In the genomic region with DNA sequence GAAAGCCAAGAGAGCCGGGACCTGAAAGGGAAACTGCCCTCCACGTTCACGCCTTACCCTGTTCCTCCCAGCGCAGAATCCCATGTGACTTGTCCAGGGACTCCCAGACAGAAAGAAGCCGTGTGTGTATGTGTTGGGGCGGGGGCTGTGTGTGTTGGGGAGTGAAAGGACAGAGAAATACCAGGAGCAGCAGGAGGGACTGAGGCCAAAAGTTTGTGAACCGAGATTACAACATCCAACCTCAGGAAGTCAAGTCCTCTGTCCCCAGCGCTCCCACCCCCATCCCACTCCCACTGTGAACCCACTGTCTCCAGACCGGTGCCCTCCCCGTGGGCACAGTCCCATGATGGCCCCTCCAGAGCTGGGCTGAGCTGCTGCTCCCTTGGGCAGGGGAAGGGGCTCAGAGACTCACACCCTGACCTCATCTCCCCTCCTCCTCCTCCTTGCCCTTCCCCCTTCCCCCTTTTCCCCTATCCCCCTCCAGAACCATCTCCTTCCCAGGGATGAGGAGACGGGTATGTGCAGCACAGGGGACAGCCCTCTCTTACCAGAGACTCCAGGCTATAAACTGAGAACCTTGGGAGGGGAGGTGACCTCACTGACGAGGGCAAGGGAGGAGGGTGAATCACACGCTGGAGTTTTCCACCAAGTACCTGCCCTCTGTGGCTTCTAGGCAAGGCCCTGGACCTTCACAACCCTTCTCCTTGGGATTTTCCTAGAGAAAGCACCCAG, we compare ENCODE assay signal across 14 cellular contexts. TPM values are rescaled to one million over a fixed set of nuclear protein-coding genes. Genes with fewer than 3 reads are reported as not detected.
DNase-seq lines count a peak whose midpoint lies in the region; ATAC-seq and TF ChIP-seq lines count a peak whose summit lies in the region.
"Had no signal": no experiment of that assay in that cellular context is flagged by ENCODE, and none has a peak within 500 bp of the region (broad histone marks: within the 10 kb centered on the region; RNA-seq: fewer than 3 reads in every experiment).

A gene (minus strand): TSS at position 153 of the 732 bp plus-strand sequence. CDS start 4,171 bp downstream, outside the sequence.

- H3K4me1 ChIP-seq in right atrium auricular region: peaks cover 0 to 12% of the 10 kb centered on the region in 2 donors
- peaks cover 3% of the 10 kb centered on the region for H3K4me1 ChIP-seq in mesendoderm (ENCODE audit: control insufficient read depth, low read depth, low read length)
- H3K4me1 ChIP-seq in upper lobe of right lung: peaks cover 10% of the 10 kb centered on the region

- no peak within 1 kb of the TSS for H3K4me3 ChIP-seq in right atrium auricular region
- H3K4me3 ChIP-seq in mesendoderm (ENCODE audit: low read length): no peak within 1 kb of the TSS
- peak within 1 kb of the TSS; percentile 30 for H3K4me3 ChIP-seq in upper lobe of right lung
- H3K4me3 ChIP-seq: lung, tibial artery had no signal

- intact Hi-C loops in Right ventricle myocardium superior (cut with DNase I) (no loop called here), upper lobe of right lung (cut with DNase I) (no loop called here)

- ATAC-seq in Right ventricle myocardium superior (ENCODE audit: poor library complexity) (peak; percentile 19), upper lobe of right lung (peak; percentile 53), HG02623 (IDR thresholded peaks at IDR 0.05; ENCODE audit: unreplicated experiment) (no peak), HG03460 (IDR thresholded peaks at IDR 0.05; ENCODE audit: unreplicated experiment) (no peak)

- no peak for TF ChIP-seq CTCF in right atrium auricular region (IDR thresholded peaks at IDR 0.05)
- no peak for TF ChIP-seq CTCF in upper lobe of right lung (IDR thresholded peaks at IDR 0.05)

- H3K36me3 ChIP-seq in right atrium auricular region: no peaks in the 10 kb centered on the region
- no peaks in the 10 kb centered on the region for H3K36me3 ChIP-seq in mesendoderm (ENCODE audit: control insufficient read depth, insufficient read depth, low read length)
- H3K36me3 ChIP-seq in upper lobe of right lung: no peaks in the 10 kb centered on the region
- H3K36me3 ChIP-seq: tibial artery had no signal

- no peak within 1 kb of the TSS for H3K9ac ChIP-seq in mesendoderm (ENCODE audit: low read length)

- H2BK120ac ChIP-seq in mesendoderm (ENCODE audit: low read depth, low read length): no peak within 1 kb of the TSS

- H3K27me3 ChIP-seq in right atrium auricular region (no peaks in the 10 kb centered on the region), mesendoderm (ENCODE audit: insufficient read depth, low read length, poor library complexity) (no peaks in the 10 kb centered on the region), upper lobe of right lung (peaks cover 4% of the 10 kb centered on the region)

- no peak within 1 kb of the TSS for H3K4ac ChIP-seq in mesendoderm (ENCODE audit: low read depth, low read length)

- H3K27ac ChIP-seq in right atrium auricular region: no peak within 1 kb of the TSS
- peak within 1 kb of the TSS; percentile 26 for H3K27ac ChIP-seq in caudate nucleus (ENCODE audit: low read depth, low read length)
- H3K27ac ChIP-seq in mesendoderm (ENCODE audit: low read depth, low read length): no peak within 1 kb of the TSS
- H3K27ac ChIP-seq in upper lobe of right lung: peak within 1 kb of the TSS; percentile 58
- H3K27ac ChIP-seq: tibial artery had no signal

- no peaks in the 10 kb centered on the region for H3K79me2 ChIP-seq in mesendoderm (ENCODE audit: control insufficient read depth, insufficient read depth, low read length)

- H3K79me1 ChIP-seq in mesendoderm (ENCODE audit: low read length): no peaks in the 10 kb centered on the region

- H4K5ac ChIP-seq in mesendoderm (ENCODE audit: low read length): no peak within 1 kb of the TSS

- no peak within 1 kb of the TSS for H3K18ac ChIP-seq in mesendoderm (ENCODE audit: low read length)

- H3K23ac ChIP-seq in mesendoderm (ENCODE audit: low read length): no peak within 1 kb of the TSS

- H3K56ac ChIP-seq in mesendoderm (ENCODE audit: low read length): peak within 1 kb of the TSS; percentile 34

- H2BK5ac ChIP-seq in mesendoderm (ENCODE audit: low read length): no peak within 1 kb of the TSS

- no peak within 1 kb of the TSS for H2BK15ac ChIP-seq in mesendoderm (replicated peaks; ENCODE audit: low read depth)

- no peak within 1 kb of the TSS for H4K8ac ChIP-seq in mesendoderm (ENCODE audit: low read depth, low read length)

- DNase-seq in Right ventricle myocardium superior: no peak
- DNase-seq in right atrium auricular region (ENCODE audit: low spot score): no peak
- DNase-seq in caudate nucleus (lab: John Stamatoyannopoulos, UW): no peak
- peak; percentile 70 for DNase-seq in mesendoderm
- no peak for DNase-seq in upper lobe of right lung
- DNase-seq in NCI-H187 (lab: John Stamatoyannopoulos, UW): no peak
- DNase-seq: activated CD8-positive, alpha-beta memory T cell treated with anti-CD3 and anti-CD28 coated beads, Interleukin-2, amount 50 U/mL, for 48 hours; DND-41; effector memory CD4-positive, alpha-beta T cell; HFFc6; tibial artery had no signal

- no CpG with 5 or more reads among the region's 13 CpGs for WGBS in mesendoderm (ENCODE audit: extremely low coverage, insufficient coverage, low lambda C conversion rate)

- H3K9me3 ChIP-seq in right atrium auricular region (no peaks in the 10 kb centered on the region), upper lobe of right lung (no peaks in the 10 kb centered on the region)
- H3K9me3 ChIP-seq: tibial artery had no signal

- H2AK5ac ChIP-seq in mesendoderm (ENCODE audit: low read length): no peak within 1 kb of the TSS

- no peak within 1 kb of the TSS for H3K4me2 ChIP-seq in mesendoderm (ENCODE audit: low read length)

RNA-seq across cellular contexts. Expression of the gene that starts here (rescaled TPM):
- total RNA-seq in Right ventricle myocardium superior (0.86 TPM), right atrium auricular region (1 to 10 TPM in 1 of 2 donors, not detected in 1; 1.1 TPM), upper lobe of right lung (11.1 TPM)
- polyA plus RNA-seq in mesendoderm (2013, experiment 1 of 2): 0.15 TPM
- polyA plus RNA-seq in mesendoderm (2013, experiment 2 of 2): 0.15 TPM
- total RNA-seq: HFFc6 had no signal

Comparison
In these comparisons a context has a peak if more than half of its experiments do, and no peak if none do; other contexts are left out.
1. Peak in ATAC-seq in Right ventricle myocardium superior; RNA of the gene not detected or under 1 TPM.
2. H3K27ac ChIP-seq: peak in caudate nucleus (single experiment) and upper lobe of right lung (single experiment); none in right atrium auricular region (0 of 2) and mesendoderm (single experiment).